ENCODE assay signal across 24 cellular contexts in the genomic region with DNA sequence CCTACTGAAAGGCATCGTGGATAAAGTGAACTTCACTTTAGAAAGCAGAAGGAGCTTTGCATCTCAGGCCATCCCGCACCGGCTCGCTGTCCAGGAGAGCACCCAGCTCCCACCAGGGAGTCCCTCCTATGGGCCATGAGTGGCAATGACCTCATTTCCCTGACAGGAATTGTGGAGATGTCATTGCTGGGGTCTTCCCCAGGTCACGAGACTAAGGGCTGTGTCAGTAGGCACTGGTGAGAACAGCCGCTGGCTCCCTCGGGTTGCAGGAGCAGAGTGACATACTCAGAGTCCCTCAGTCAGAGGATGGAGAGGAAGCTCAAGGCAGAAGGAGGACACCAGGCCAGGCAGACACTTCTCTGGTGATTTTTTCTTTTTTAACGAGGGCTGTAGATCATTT.
DNase-seq lines count a peak whose midpoint lies in the region; ATAC-seq, FAIRE-seq and TF ChIP-seq lines count a peak whose summit lies in the region.
"Had no signal": no experiment of that assay in that cellular context is flagged by ENCODE, and none has a peak within 500 bp of the region (broad histone marks: within the 10 kb centered on the region; RNA-seq: fewer than 3 reads in every experiment).

No MANE protein-coding gene starts in this region.

- 88% methylated on average over 8 of the region's 8 CpGs; no CpG with 5 or more reads in 1 of the 2 donors for WGBS in transverse colon (ENCODE audit: low coverage in 1 of 2), 2 donors
- WGBS in GM23248 (ENCODE audit: low coverage in 1 of 2, low lambda C conversion rate in 2 of 2, missing lambda C conversion rate in 2 of 2), 2 experiments = 86% methylated on average over 8 of the region's 8 CpGs

- H3K9me3 ChIP-seq in transverse colon (no peaks in the 10 kb centered on the region), GM23248 (ENCODE audit: low read depth) (no peaks in the 10 kb centered on the region)
- H3K9me3 ChIP-seq: A549, BLaER1 had no signal

- H3F3A ChIP-seq in GM23248 (ENCODE audit: insufficient read depth) = 0 out of 2 replicates have a peak, but pooled peaks cover 3% of the 10 kb centered on the region

- no peak overlapping the region for H3K4me2 ChIP-seq in GM23248 (ENCODE audit: unreplicated experiment)
- H3K4me2 ChIP-seq: A549, BLaER1, KMS-11 had no signal

- TF ChIP-seq POLR2A in GM12892 (IDR thresholded peaks at IDR 0.05; ENCODE audit: low read depth, low read length) (no peak), transverse colon (IDR thresholded peaks at IDR 0.05) (no peak)

- in situ Hi-C loops in astrocyte of the spinal cord (cut with HindIII; ENCODE audit: low sequenced_read_pairs) = no loop called here
- in situ Hi-C loops in transverse colon (cut with MboI; ENCODE audit: low pct_ligation_motif_present in 1 of 4, low pct_unique_long_range_greater_than_20kb in 1 of 4, low sequenced_read_pairs in 3 of 4) = no loop called here
- in situ Hi-C loops in GM23248 (cut with MboI) = no loop called here

- no peak overlapping the region for H3K4me3 ChIP-seq in astrocyte of the spinal cord (ENCODE audit: low read depth, low read length)
- H3K4me3 ChIP-seq in transverse colon = no peak overlapping the region
- no peak overlapping the region for H3K4me3 ChIP-seq in GM23248
- H3K4me3 ChIP-seq: A549, BLaER1, GM12878 had no signal

- TF ChIP-seq CTCF in astrocyte of the spinal cord (IDR thresholded peaks at IDR 0.05; ENCODE audit: low read depth, low read length) (no peak), transverse colon (IDR thresholded peaks at IDR 0.05) (no peak)

- H3K9ac ChIP-seq in GM23248 = no peak overlapping the region
- H3K9ac ChIP-seq: BLaER1, KMS-11 had no signal

- no peak for ATAC-seq in HG03159 (IDR thresholded peaks at IDR 0.05; ENCODE audit: unreplicated experiment)
- ATAC-seq: A549; CD8-positive, alpha-beta T cell; GM12878; PC-3 had no signal

- H4K20me1 ChIP-seq in GM23248 (ENCODE audit: insufficient read depth) = no peaks in the 10 kb centered on the region
- H4K20me1 ChIP-seq: BLaER1 had no signal

- no peak overlapping the region for H2AFZ ChIP-seq in GM23248

- H3K27ac ChIP-seq in transverse colon = no peak overlapping the region
- H3K27ac ChIP-seq in GM23248 = no peak overlapping the region
- H3K27ac ChIP-seq: A549, BLaER1, HL-60, KMS-11 had no signal

- H3K36me3 ChIP-seq in transverse colon (no peaks in the 10 kb centered on the region), GM23248 (ENCODE audit: low read depth) (no peaks in the 10 kb centered on the region)

- H3K79me2 ChIP-seq in GM23248 (ENCODE audit: insufficient read depth) = no peaks in the 10 kb centered on the region

- intact Hi-C loops in transverse colon (cut with DNase I; ENCODE audit: low total_unique reads) = no loop called here

- DNase-seq in GM12892 (ENCODE audit: insufficient read length) (no peak), astrocyte of the spinal cord (ENCODE audit: low read depth, low spot score) (peak; percentile 19), lung microvascular endothelial cell (ENCODE audit: low read depth in 2 of 2) (peak; percentile 49 to 54), retina (peak; percentile 60), T-helper 2 cell (no peak), transverse colon (no peak), GM23248 (no peak)
- DNase-seq: Calu3; CD8-positive, alpha-beta T cell; EL; GOT3; MV-4-11; NCI-H187; NCI-H226; NCI-H524 treated with DMSO at 0.1 percent for 48 hours; PC-3; RPMI8226; SIG-M5 had no signal

- no peaks in the 10 kb centered on the region for H3K9me2 ChIP-seq in GM23248 (ENCODE audit: insufficient read depth)

- TF ChIP-seq EP300 in transverse colon (IDR thresholded peaks at IDR 0.05; ENCODE audit: low read depth) = no peak

- peaks cover 0 to 22% (median 0%) of the 10 kb centered on the region in 4 donors for H3K4me1 ChIP-seq in transverse colon
- H3K4me1 ChIP-seq in GM23248 (ENCODE audit: insufficient read depth) = peaks cover 8% of the 10 kb centered on the region; the same call in 1 of the 2 replicates
- H3K4me1 ChIP-seq: A549 had no signal

- FAIRE-seq in GM12892 (lab: Jason Lieb, UNC) = peak; percentile 24
- FAIRE-seq: A549, GM12878 had no signal

- H3K27me3 ChIP-seq in transverse colon (no peaks in the 10 kb centered on the region), GM23248 (replicated peaks; ENCODE audit: insufficient read depth) (no peaks in the 10 kb centered on the region)
- H3K27me3 ChIP-seq: BLaER1 had no signal

Comparison
In these comparisons a context has a peak if more than half of its experiments do, and no peak if none do; other contexts are left out.
1. DNase-seq: peak in astrocyte of the spinal cord (single experiment), lung microvascular endothelial cell (2 of 2) and retina (single experiment); none in GM12892 (single experiment), T-helper 2 cell (0 of 5), transverse colon (single experiment) and GM23248 (single experiment).